32 cellular contexts compared by ENCODE assay signal in genomic region chr19:15427991-15428471, GRCh38. TPM values are rescaled to one million over a fixed set of nuclear protein-coding genes. Genes with fewer than 3 reads are reported as not detected.
"Had no signal": no experiment of that assay in that cellular context is flagged by ENCODE, and none has a peak within 500 bp of the region (broad histone marks: within the 10 kb centered on the region; RNA-seq: fewer than 3 reads in every experiment).

No MANE protein-coding gene starts in this region.

- H3K27ac Mint-ChIP-seq: stimulated activated naive B cell treated with anti-CD40 and anti-IgM and Interleukin-4, amounts not matched to agents 10 μg/mL and 1 μg/mL and 100 μg/mL, for 72 hours had no signal

- H3K36me3 Mint-ChIP-seq: natural killer cell had no signal

- H3K4me3 Mint-ChIP-seq: mesothelial cell of epicardium; natural killer cell; stimulated activated naive B cell treated with anti-CD40 and anti-IgM and Interleukin-4, amounts not matched to agents 10 μg/mL and 1 μg/mL and 100 μg/mL, for 72 hours had no signal

- H3K27ac ChIP-seq: parathyroid adenoma, psoas muscle, right lobe of liver, stomach, testis, tibial artery, upper lobe of right lung, uterus had no signal

- DNase-seq: hippocampal formation; kidney glomerular epithelial cell; left cardiac atrium; mesendoderm; naive B cell; natural killer cell; nucleus accumbens; right lobe of liver; stimulated activated CD4-positive, alpha-beta T cell treated with anti-CD3 and anti-CD28 coated beads, Interleukin-12 subunit alpha, Interleukin-12 subunit beta, amount 100 ng/mL, for 4 hours; stimulated activated CD4-positive, alpha-beta T cell treated with anti-CD3 and anti-CD28 coated beads, Interleukin-15, amount 100 ng/mL, for 24 hours; stimulated activated CD4-positive, alpha-beta T cell treated with anti-CD3 and anti-CD28 coated beads, Interleukin-2, amount 100 ng/mL, for 24 hours; stimulated activated CD4-positive, alpha-beta T cell treated with anti-CD3 and anti-CD28 coated beads, Interleukin-4, amount 100 ng/mL, for 1 hour; stimulated activated naive B cell treated with anti-CD40 and anti-IgM and Interleukin-4, amounts not matched to agents 10 μg/mL and 1 μg/mL and 100 μg/mL, for 72 hours; stimulated activated naive CD8-positive, alpha-beta T cell treated with anti-CD3 and anti-CD28 coated beads, Interleukin-15, Interleukin-2, amounts not matched to agents 100 U/mL and 50 U/mL, for 24 hours; stomach; testis; tibial artery; trophoblast cell; upper lobe of right lung; uterus had no signal

- H3K9me3 ChIP-seq: right lobe of liver, testis, tibial artery, upper lobe of right lung, uterus had no signal

- H3K4me2 ChIP-seq: smooth muscle cell had no signal

- H3K27me3 Mint-ChIP-seq: naive B cell; stimulated activated naive B cell treated with anti-CD40 and anti-IgM and Interleukin-4, amounts not matched to agents 10 μg/mL and 1 μg/mL and 100 μg/mL, for 72 hours had no signal

- H3K4me3 ChIP-seq: lung, psoas muscle, right lobe of liver, smooth muscle cell, stomach, testis, tibial artery, upper lobe of right lung, uterus had no signal

- H3K36me3 ChIP-seq: uterus had no signal

- H2AFZ ChIP-seq: parathyroid adenoma had no signal

- H3K27me3 ChIP-seq: right lobe of liver, stomach, testis, tibial artery, upper lobe of right lung, uterus had no signal

- ATAC-seq: left cardiac atrium; left lobe of liver; natural killer cell; psoas muscle; right lobe of liver; stimulated activated naive B cell treated with anti-CD40 and anti-IgM and Interleukin-4, amounts not matched to agents 10 μg/mL and 1 μg/mL and 100 μg/mL, for 72 hours; stimulated activated naive CD8-positive, alpha-beta T cell treated with anti-CD3 and anti-CD28 coated beads, Interleukin-15, Interleukin-2, amounts not matched to agents 100 U/mL and 50 U/mL, for 24 hours; upper lobe of right lung had no signal

- FAIRE-seq: keratinocyte had no signal

- H3K9me3 Mint-ChIP-seq: natural killer cell had no signal

- H3K9ac ChIP-seq: parathyroid adenoma had no signal

RNA-seq across cellular contexts. Expression of gene RASAL3, which starts 36.3 kb away (rescaled TPM):
- total RNA-seq: mesothelial cell of epicardium, osteocyte, smooth muscle cell had no signal
- polyA plus RNA-seq: keratinocyte had no signal

RNA-seq across cellular contexts. Expression of gene PGLYRP2, which starts 51.3 kb away (rescaled TPM):
- total RNA-seq: left cardiac atrium, lung, mesothelial cell of epicardium, mononuclear cell, osteocyte, posterior vena cava, psoas muscle, skeletal muscle tissue, smooth muscle cell, stomach, upper lobe of right lung, uterus had no signal
- polyA plus RNA-seq: keratinocyte, neural cell, psoas muscle, smooth muscle cell, stomach had no signal
